22 cellular contexts compared by ENCODE assay signal in the genomic region with DNA sequence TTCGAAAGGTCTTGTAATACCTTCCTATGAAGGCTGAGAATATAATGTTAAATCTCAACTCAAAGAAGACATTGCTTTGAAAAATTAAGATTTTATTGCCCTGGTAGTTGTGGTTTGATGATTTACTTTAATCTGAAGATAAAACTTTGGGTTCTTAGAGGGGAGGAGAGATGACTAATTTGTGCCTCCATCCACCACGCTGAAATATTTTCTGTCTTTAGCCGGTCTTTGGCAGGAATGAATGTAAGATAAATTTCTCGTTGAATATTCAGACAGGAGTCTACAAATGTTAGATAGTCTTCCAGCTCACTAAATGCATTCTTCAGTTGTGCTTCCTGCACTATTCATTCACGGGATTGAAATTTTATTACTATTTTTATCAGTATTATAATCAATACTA.
"Had no signal": no experiment of that assay in that cellular context is flagged by ENCODE, and none has a peak within 500 bp of the region (broad histone marks: within the 10 kb centered on the region; RNA-seq: fewer than 3 reads in every experiment).

No MANE protein-coding gene starts in this region.

- H3K27ac ChIP-seq: HL-60, KMS-11, RWPE1 had no signal

- ATAC-seq: K562, Panc1, PC-3 had no signal

- H3K9me3 ChIP-seq: SK-N-SH had no signal

- DNase-seq: Kasumi-1, MV-4-11, NCI-H1048, NCI-H1105, NCI-H1417, NCI-H1436 treated with DMSO at 0.1 percent for 48 hours, NCI-H1694, NCI-H187 treated with DMSO at 0.1 percent for 48 hours, NCI-H2029 treated with DMSO at 0.1 percent for 48 hours, NCI-H2171 treated with DMSO at 0.1 percent for 48 hours, NCI-H524, NCI-H526 treated with DMSO at 0.1 percent for 48 hours, NCI-H748 treated with DMSO at 0.1 percent for 48 hours, PC-3, SHP77, SK-N-SH, SW 1271 had no signal

- H3K4me3 ChIP-seq: K562 had no signal
